In the genomic region with DNA sequence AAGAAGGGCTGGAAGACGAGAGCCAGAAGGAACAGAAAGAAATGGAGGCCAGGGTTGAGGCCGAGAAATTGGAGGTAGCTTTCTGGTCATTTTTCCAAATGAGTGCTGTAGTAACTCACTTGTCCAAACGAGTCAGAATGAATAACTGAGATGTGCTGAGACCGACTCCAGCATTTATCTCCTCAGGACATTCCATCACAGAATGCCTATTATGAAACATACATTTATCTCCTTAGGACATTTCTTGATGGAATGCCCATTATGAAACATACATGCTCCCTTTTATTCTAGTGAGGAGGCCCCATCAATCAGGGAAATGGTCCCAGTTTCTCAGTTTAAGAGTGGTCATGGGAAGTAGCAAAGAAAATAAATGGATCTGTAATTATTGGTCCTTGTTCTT, we compare ENCODE assay signal across 1 cellular context.
TF ChIP-seq lines count a peak whose summit lies in the region.

No MANE protein-coding gene starts in this region.

TF ChIP-seq in WTC11, 78 proteins besides CTCF, POLR2A, EP300 and RAD21 (continued from another document):
- TF ChIP-seq, protein P1, sequence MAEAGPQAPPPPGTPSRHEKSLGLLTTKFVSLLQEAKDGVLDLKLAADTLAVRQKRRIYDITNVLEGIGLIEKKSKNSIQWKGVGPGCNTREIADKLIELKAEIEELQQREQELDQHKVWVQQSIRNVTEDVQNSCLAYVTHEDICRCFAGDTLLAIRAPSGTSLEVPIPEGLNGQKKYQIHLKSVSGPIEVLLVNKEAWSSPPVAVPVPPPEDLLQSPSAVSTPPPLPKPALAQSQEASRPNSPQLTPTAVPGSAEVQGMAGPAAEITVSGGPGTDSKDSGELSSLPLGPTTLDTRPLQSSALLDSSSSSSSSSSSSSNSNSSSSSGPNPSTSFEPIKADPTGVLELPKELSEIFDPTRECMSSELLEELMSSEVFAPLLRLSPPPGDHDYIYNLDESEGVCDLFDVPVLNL (CRISPR knock-in tag; IDR thresholded peaks at IDR 0.05; ENCODE audit: borderline replicate concordance, low read depth): no peak
- TF ChIP-seq FOXP1 (CRISPR knock-in tag; IDR thresholded peaks at IDR 0.05; ENCODE audit: borderline replicate concordance) (no peak), ZNF281 (CRISPR knock-in tag; IDR thresholded peaks at IDR 0.05) (no peak), OVOL2 (CRISPR knock-in tag; IDR thresholded peaks at IDR 0.05; ENCODE audit: borderline replicate concordance) (no peak)
- TF ChIP-seq, protein P2, sequence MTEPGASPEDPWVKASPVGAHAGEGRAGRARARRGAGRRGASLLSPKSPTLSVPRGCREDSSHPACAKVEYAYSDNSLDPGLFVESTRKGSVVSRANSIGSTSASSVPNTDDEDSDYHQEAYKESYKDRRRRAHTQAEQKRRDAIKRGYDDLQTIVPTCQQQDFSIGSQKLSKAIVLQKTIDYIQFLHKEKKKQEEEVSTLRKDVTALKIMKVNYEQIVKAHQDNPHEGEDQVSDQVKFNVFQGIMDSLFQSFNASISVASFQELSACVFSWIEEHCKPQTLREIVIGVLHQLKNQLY (CRISPR knock-in tag; IDR thresholded peaks at IDR 0.05): no peak
